12 cellular contexts compared by ENCODE assay signal in the genomic region with DNA sequence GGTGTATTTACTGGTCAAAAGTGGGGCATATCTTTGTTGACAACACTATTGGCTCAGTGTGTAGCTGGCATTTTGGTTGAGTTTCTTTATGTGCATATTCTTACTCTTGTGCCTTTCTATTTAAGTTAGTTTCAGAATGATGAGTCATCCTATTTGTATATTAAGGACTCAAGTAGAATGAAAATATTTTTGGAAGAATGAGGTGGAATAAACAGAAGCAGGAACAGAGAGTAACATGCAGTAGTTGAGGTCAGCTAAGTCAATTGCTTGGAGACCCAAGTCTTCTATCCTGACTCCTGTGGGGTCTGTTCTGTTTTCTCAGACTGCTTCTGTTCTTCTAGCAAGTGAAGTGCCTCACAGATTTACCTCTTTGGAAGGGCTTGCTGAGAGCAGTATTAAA.
A peak's percentile ranks its signal among the peaks of the same experiment; 100 is the strongest.
DNase-seq lines count a peak whose midpoint lies in the region; ATAC-seq and TF ChIP-seq lines count a peak whose summit lies in the region.
"Had no signal": no experiment of that assay in that cellular context is flagged by ENCODE, and none has a peak within 500 bp of the region (broad histone marks: within the 10 kb centered on the region; RNA-seq: fewer than 3 reads in every experiment).

No MANE protein-coding gene starts in this region.

- no peak overlapping the region for H3K27ac ChIP-seq in SK-N-SH (ENCODE audit: low read depth in 2 of 2, low read length in 1 of 2)
- H3K27ac ChIP-seq: gastroesophageal sphincter had no signal

- no peaks in the 10 kb centered on the region for H3K9me3 ChIP-seq in SK-N-SH
- H3K9me3 ChIP-seq: gastroesophageal sphincter had no signal

- H3K27me3 ChIP-seq in SK-N-SH (ENCODE audit: insufficient read depth): no peaks in the 10 kb centered on the region
- H3K27me3 ChIP-seq: gastroesophageal sphincter had no signal

- CTCF ChIA-PET in SK-N-SH (lab: Yijun Ruan, JAX): no interaction called here

- POLR2A ChIA-PET in SK-N-SH (lab: Yijun Ruan, JAX): no interaction called here

- no peak for TF ChIP-seq EP300 in SK-N-SH (IDR thresholded peaks at IDR 0.05; ENCODE audit: borderline replicate concordance in 1 of 2, low read depth in 1 of 2, low read length in 1 of 2)

- peak; percentile 11 for DNase-seq in fibroblast of mammary gland (ENCODE audit: low read depth)
- DNase-seq in activated CD4-positive, CD25-positive, alpha-beta regulatory T cell treated with anti-CD3 and anti-CD28 coated beads, Interleukin-2, amount 50 U/mL, for 72 hours: no peak
- no peak for DNase-seq in SK-N-SH
- no peak for DNase-seq in erythroblast (lab: John Stamatoyannopoulos, UW)
- DNase-seq: activated naive CD4-positive, alpha-beta T cell treated with Interleukin-2 at 50 U/mL for 16 hours; natural killer cell; NCI-H187 treated with DMSO at 0.1 percent for 48 hours had no signal

- ATAC-seq in GM18858 (IDR thresholded peaks at IDR 0.05; ENCODE audit: unreplicated experiment) (peak; percentile 69), GM21723 (IDR thresholded peaks at IDR 0.05; ENCODE audit: unreplicated experiment) (peak; percentile 82), HG03442 (IDR thresholded peaks at IDR 0.05; ENCODE audit: unreplicated experiment) (peak; percentile 78), HG02840 (IDR thresholded peaks at IDR 0.05; ENCODE audit: low FRiP score, unreplicated experiment) (no peak)
- ATAC-seq: gastroesophageal sphincter, natural killer cell had no signal

- TF ChIP-seq CTCF in fibroblast of mammary gland (conservative IDR thresholded peaks at IDR 0.05; ENCODE audit: control insufficient read depth, insufficient read depth, low read depth, low read length): no peak
- TF ChIP-seq CTCF in SK-N-SH (IDR thresholded peaks at IDR 0.05): no peak

- no peaks in the 10 kb centered on the region for H3K9me2 ChIP-seq in SK-N-SH

- H3K4me3 ChIP-seq in fibroblast of mammary gland (ENCODE audit: control insufficient read depth, low read depth, low read length): no peak overlapping the region
- H3K4me3 ChIP-seq in SK-N-SH (ENCODE audit: low read depth in 2 of 2, low read length in 1 of 2): no peak overlapping the region
- H3K4me3 ChIP-seq: gastroesophageal sphincter had no signal

- no peak for TF ChIP-seq POLR2A in erythroblast (IDR thresholded peaks at IDR 0.05; ENCODE audit: low read length)

- H3K9ac ChIP-seq in SK-N-SH: no peak overlapping the region

- H3K79me2 ChIP-seq in SK-N-SH (ENCODE audit: insufficient read depth): no peaks in the 10 kb centered on the region

- H2AFZ ChIP-seq in SK-N-SH (ENCODE audit: low read depth): no peak overlapping the region

- no peaks in the 10 kb centered on the region for H3F3A ChIP-seq in SK-N-SH (replicated peaks; ENCODE audit: insufficient read depth)

- H3K4me1 ChIP-seq in SK-N-SH (ENCODE audit: control insufficient read depth in 1 of 2, insufficient read depth in 2 of 2, low read depth in 1 of 2, low read length in 1 of 2): peaks cover 0 to 13% of the 10 kb centered on the region in 2 experiments; a peak in 1 of 4 replicates

- H4K20me1 ChIP-seq in SK-N-SH (ENCODE audit: insufficient read depth): no peaks in the 10 kb centered on the region

- no peaks in the 10 kb centered on the region for H3K36me3 ChIP-seq in SK-N-SH (replicated peaks in 1 of 2; ENCODE audit: control insufficient read depth in 1 of 2, insufficient read depth in 2 of 2, low read length in 1 of 2)
- H3K36me3 ChIP-seq: gastroesophageal sphincter had no signal

- H3K4me2 ChIP-seq in SK-N-SH: no peak overlapping the region

- TF ChIP-seq RAD21 in SK-N-SH (IDR thresholded peaks at IDR 0.05; ENCODE audit: low read length): no peak

TF ChIP-seq in SK-N-SH, 30 proteins besides CTCF, POLR2A, EP300 and RAD21:
- TF ChIP-seq TEAD4 (IDR thresholded peaks at IDR 0.05; ENCODE audit: borderline replicate concordance, insufficient read depth): no peak
- no peak for TF ChIP-seq TCF12 (IDR thresholded peaks at IDR 0.05)
- no peak for TF ChIP-seq FOXM1 (IDR thresholded peaks at IDR 0.05; ENCODE audit: low read depth)
- TF ChIP-seq RXRA (IDR thresholded peaks at IDR 0.05; ENCODE audit: borderline replicate concordance, low read depth): no peak
- no peak for TF ChIP-seq YY1 (IDR thresholded peaks at IDR 0.05; ENCODE audit: low read depth)
- TF ChIP-seq SMC3 (IDR thresholded peaks at IDR 0.05; ENCODE audit: low read depth, low read length): no peak
- TF ChIP-seq MEF2A (IDR thresholded peaks at IDR 0.05; ENCODE audit: borderline replicate concordance, low read depth): no peak
- TF ChIP-seq FOXJ3 (CRISPR knock-in tag; IDR thresholded peaks at IDR 0.05): no peak
- TF ChIP-seq MXI1 (IDR thresholded peaks at IDR 0.05; ENCODE audit: low read depth, low read length): no peak
- no peak for TF ChIP-seq USF2 (IDR thresholded peaks at IDR 0.05; ENCODE audit: borderline replicate concordance, low read depth, low read length)
- TF ChIP-seq POLR2AphosphoS5 (IDR thresholded peaks at IDR 0.05; ENCODE audit: low read depth, low read length): no peak
